ENCODE assay signal across 8 cellular contexts in genomic region chr16:57245472-57246113, GRCh38. TPM values are rescaled to one million over a fixed set of nuclear protein-coding genes. Genes with fewer than 3 reads are reported as not detected.
DNase-seq lines count a peak whose midpoint lies in the region; ATAC-seq and TF ChIP-seq lines count a peak whose summit lies in the region.

No MANE protein-coding gene starts in this region.

- H3K27ac ChIP-seq in SU-DHL-6 (ENCODE audit: low read depth, low read length) = no peak overlapping the region
- H3K27ac ChIP-seq in esophagus (ENCODE audit: low read depth in 2 of 2, low read length in 1 of 2) = peak overlapping the region; percentile 95

- CTCF ChIA-PET in activated CD4-positive, alpha-beta T cell treated with anti-CD3 and anti-CD28 coated beads for 36 hours (lab: Charles Lee) = interaction anchor here (0.6 to 2.2 kb wide), 6 partner anchors 10 to 461 kb away, joined by 3 to 9 read pairs (median 6); no protein-coding TSS in a partner anchor

- intact Hi-C loops in activated CD4-positive, alpha-beta T cell treated with anti-CD3 and anti-CD28 coated beads for 36 hours (cut with DNase I, micrococcal nuclease) = loop anchor here (1.0 to 2.0 kb wide), 6 partner anchors 55 to 883 kb away; partner anchors contain the start of genes PSME3IP1 (in 2 of the 2), RSPRY1 (in 2 of the 2), CFAP20 (in 1 of the 2) and CIAPIN1 (in 1 of the 2)

- 3 to 4% methylated on average over 28 of the region's 28 CpGs for WGBS in esophagus, 2 donors

- peak; percentile 7 for ATAC-seq in activated CD4-positive, alpha-beta T cell treated with anti-CD3 and anti-CD28 coated beads for 36 hours
- peak; percentile 9 for ATAC-seq in HG03060 (IDR thresholded peaks at IDR 0.05; ENCODE audit: low read depth, unreplicated experiment)
- ATAC-seq in naive thymus-derived CD8-positive, alpha-beta T cell = peak; percentile 7 to 13
- ATAC-seq in GM18861 (IDR thresholded peaks at IDR 0.05; ENCODE audit: unreplicated experiment) = no peak

- H3K36me3 ChIP-seq in SU-DHL-6 (ENCODE audit: low read length) = no peaks in the 10 kb centered on the region
- H3K36me3 ChIP-seq in esophagus (ENCODE audit: control insufficient read depth in 2 of 2, insufficient read depth in 2 of 2, low read length in 1 of 2) = peaks cover 6 to 14% of the 10 kb centered on the region in 2 donors

- H3K9me3 ChIP-seq in SU-DHL-6 (ENCODE audit: insufficient read depth, low read length) (no peaks in the 10 kb centered on the region), esophagus (ENCODE audit: control insufficient read depth in 2 of 2, insufficient read depth in 1 of 2, low read depth in 1 of 2, low read length in 1 of 2) (no peaks in the 10 kb centered on the region)

- no peaks in the 10 kb centered on the region for H3K79me2 ChIP-seq in SU-DHL-6 (ENCODE audit: insufficient read depth, low read length)

- no peaks in the 10 kb centered on the region for H3K27me3 Mint-ChIP-seq in activated CD4-positive, alpha-beta T cell treated with anti-CD3 and anti-CD28 coated beads for 36 hours
- H3K27me3 Mint-ChIP-seq in naive thymus-derived CD8-positive, alpha-beta T cell = no peaks in the 10 kb centered on the region

- peak overlapping the region; percentile 56 for H3K4me2 ChIP-seq in SU-DHL-6 (ENCODE audit: low read depth, low read length, poor library complexity, severe bottlenecking)

- H3K9me3 Mint-ChIP-seq in activated CD4-positive, alpha-beta T cell treated with anti-CD3 and anti-CD28 coated beads for 36 hours (ENCODE audit: low read depth) = no peaks in the 10 kb centered on the region
- H3K9me3 Mint-ChIP-seq in naive thymus-derived CD8-positive, alpha-beta T cell = no peaks in the 10 kb centered on the region

- no peaks in the 10 kb centered on the region for H3K9me2 ChIP-seq in SU-DHL-6 (replicated peaks; ENCODE audit: insufficient read depth, low read length)

- H3K27ac Mint-ChIP-seq in activated CD4-positive, alpha-beta T cell treated with anti-CD3 and anti-CD28 coated beads for 36 hours = no peak overlapping the region
- peak overlapping the region in 9 of 10 donors; percentile 57 to 96 (median 77) for H3K27ac Mint-ChIP-seq in naive thymus-derived CD8-positive, alpha-beta T cell

- H2AFZ ChIP-seq in SU-DHL-6 (ENCODE audit: low read depth, low read length, severe bottlenecking) = peak overlapping the region; percentile 91

- H3K4me1 Mint-ChIP-seq in activated CD4-positive, alpha-beta T cell treated with anti-CD3 and anti-CD28 coated beads for 36 hours = peaks cover 19% of the 10 kb centered on the region
- peaks cover 11 to 31% (median 21%) of the 10 kb centered on the region in 4 donors for H3K4me1 Mint-ChIP-seq in naive thymus-derived CD8-positive, alpha-beta T cell

- H3K4me3 Mint-ChIP-seq in activated CD4-positive, alpha-beta T cell treated with anti-CD3 and anti-CD28 coated beads for 36 hours = peak overlapping the region; percentile 86
- H3K4me3 Mint-ChIP-seq in naive thymus-derived CD8-positive, alpha-beta T cell = peak overlapping the region; percentile 79 to 96 (median 84)

- peaks cover 5% of the 10 kb centered on the region; the same call in 1 of the 2 replicates for H3F3A ChIP-seq in SU-DHL-6 (ENCODE audit: insufficient read depth)

- peaks cover 15% of the 10 kb centered on the region for H3K36me3 Mint-ChIP-seq in activated CD4-positive, alpha-beta T cell treated with anti-CD3 and anti-CD28 coated beads for 36 hours (ENCODE audit: low read depth)
- peaks cover 0 to 35% (median 14%) of the 10 kb centered on the region in 3 donors for H3K36me3 Mint-ChIP-seq in naive thymus-derived CD8-positive, alpha-beta T cell

- peak overlapping the region; percentile 76 for H3K4me3 ChIP-seq in SU-DHL-6 (ENCODE audit: insufficient read depth, low read length, poor library complexity, severe bottlenecking)
- peak overlapping the region; percentile 62 to 70 for H3K4me3 ChIP-seq in esophagus (ENCODE audit: low read depth in 1 of 2, low read length in 2 of 2)

- no peaks in the 10 kb centered on the region for H3K27me3 ChIP-seq in SU-DHL-6 (ENCODE audit: low read length)
- H3K27me3 ChIP-seq in esophagus (ENCODE audit: control insufficient read depth in 1 of 2, insufficient read depth in 2 of 2, low read length in 2 of 2) = no peaks in the 10 kb centered on the region

- peak; percentile 53 for DNase-seq in activated CD4-positive, alpha-beta T cell treated with anti-CD3 and anti-CD28 coated beads for 36 hours
- no peak for DNase-seq in activated CD4-positive, alpha-beta T cell treated with anti-CD3 and anti-CD28 coated beads for 1 hour
- peak in 1 of 10 donors; percentile 18 for DNase-seq in naive thymus-derived CD8-positive, alpha-beta T cell
- DNase-seq in NCI-H2171 (lab: John Stamatoyannopoulos, UW) = no peak

- H3K9ac ChIP-seq in SU-DHL-6 (ENCODE audit: low read length) = peak overlapping the region; percentile 66

- H4K20me1 ChIP-seq in SU-DHL-6 (ENCODE audit: low read depth, low read length) = no peaks in the 10 kb centered on the region

- H3K4me1 ChIP-seq in esophagus (ENCODE audit: control insufficient read depth in 2 of 2, insufficient read depth in 2 of 2, low read length in 1 of 2) = no peaks in the 10 kb centered on the region

- POLR2A ChIA-PET in activated CD4-positive, alpha-beta T cell treated with anti-CD3 and anti-CD28 coated beads for 36 hours (lab: Charles Lee) = interaction anchor here (0.6 to 0.9 kb wide), 3 partner anchors 10 to 275 kb away, joined by 3 to 8 read pairs (median 3); partner anchors contain the start of genes PSME3IP1 and RSPRY1
- POLR2A ChIA-PET in naive thymus-derived CD8-positive, alpha-beta T cell (lab: Charles Lee) = interaction anchor here (0.5 to 3.7 kb wide), 17 partner anchors 10 to 1051 kb away, joined by 3 to 24 read pairs (median 4); partner anchors contain the start of genes CIAPIN1, PSME3IP1 and RSPRY1

- TF ChIP-seq CTCF in SU-DHL-6 (IDR thresholded peaks at IDR 0.05; ENCODE audit: insufficient read depth, low read length, poor library complexity, severe bottlenecking) = no peak

RNA-seq across cellular contexts. Expression of gene ARL2BP, which starts 0.5 kb away (rescaled TPM):
- 10 to 100 TPM in 1 of 2 experiments, 1 to 10 TPM in 1; 9.9 to 11.1 TPM for total RNA-seq in activated CD4-positive, alpha-beta T cell treated with anti-CD3 and anti-CD28 coated beads for 36 hours
- 10 to 100 TPM; 20.8 to 30.1 TPM for polyA plus RNA-seq in esophagus
- total RNA-seq in naive thymus-derived CD8-positive, alpha-beta T cell = 10 to 100 TPM; 58.0 to 61.3 TPM
- polyA plus RNA-seq in naive thymus-derived CD8-positive, alpha-beta T cell = 100 to 1,000 TPM; 148 to 154 (median 153) TPM

RNA-seq across cellular contexts. Expression of gene PLLP, which starts 38.9 kb away (rescaled TPM):
- total RNA-seq in activated CD4-positive, alpha-beta T cell treated with anti-CD3 and anti-CD28 coated beads for 36 hours = under 1 TPM; 0.30 to 0.33 TPM
- 10 to 100 TPM; 18.1 to 28.0 TPM for polyA plus RNA-seq in esophagus
- 1 to 10 TPM; 3.5 to 4.2 TPM for total RNA-seq in naive thymus-derived CD8-positive, alpha-beta T cell
- polyA plus RNA-seq in naive thymus-derived CD8-positive, alpha-beta T cell = 1 to 10 TPM; 4.9 to 8.8 (median 6.3) TPM

RNA-seq across cellular contexts. Expression of gene RSPRY1, which starts 59.5 kb away (rescaled TPM):
- 10 to 100 TPM; 24.6 to 30.2 TPM for total RNA-seq in activated CD4-positive, alpha-beta T cell treated with anti-CD3 and anti-CD28 coated beads for 36 hours
- 1 to 10 TPM; 7.5 to 9.8 TPM for polyA plus RNA-seq in esophagus
- 10 to 100 TPM; 25.9 to 32.6 TPM for total RNA-seq in naive thymus-derived CD8-positive, alpha-beta T cell
- polyA plus RNA-seq in naive thymus-derived CD8-positive, alpha-beta T cell = 10 to 100 TPM; 28.4 to 34.6 (median 29.3) TPM

RNA-seq across cellular contexts. Expression of gene PSME3IP1, which starts 59.8 kb away (rescaled TPM):
- 100 to 1,000 TPM; 111 to 156 TPM for total RNA-seq in activated CD4-positive, alpha-beta T cell treated with anti-CD3 and anti-CD28 coated beads for 36 hours
- polyA plus RNA-seq in esophagus = 10 to 100 TPM; 50.4 to 50.6 TPM
- total RNA-seq in naive thymus-derived CD8-positive, alpha-beta T cell = 100 to 1,000 TPM; 137 to 158 TPM
- 10 to 100 TPM; 66.0 to 81.4 (median 67.1) TPM for polyA plus RNA-seq in naive thymus-derived CD8-positive, alpha-beta T cell

Comparison
In these comparisons a context has a peak if more than half of its experiments do, and no peak if none do; other contexts are left out.
1. RNA of gene ARL2BP, which starts 0.5 kb away (total RNA-seq): 58.0 to 61.3 TPM in naive thymus-derived CD8-positive, alpha-beta T cell; 9.9 to 11.1 TPM in activated CD4-positive, alpha-beta T cell treated with anti-CD3 and anti-CD28 coated beads for 36 hours; every median in the first group is over 4 times any median in the second.